In genomic region chr19:885536-886224, GRCh38 we compare ENCODE assay signal across 31 cellular contexts. TPM values are rescaled to one million over a fixed set of nuclear protein-coding genes. Genes with fewer than 3 reads are reported as not detected.
"Had no signal": no experiment of that assay in that cellular context is flagged by ENCODE, and none has a peak within 500 bp of the region (broad histone marks: within the 10 kb centered on the region; RNA-seq: fewer than 3 reads in every experiment).

No MANE protein-coding gene starts in this region.

- H3K4me3 ChIP-seq: esophagus muscularis mucosa, gastroesophageal sphincter, heart left ventricle, hepatocyte, neural progenitor cell, prostate gland, right atrium auricular region, skin epidermis, spleen, transverse colon had no signal

- H2AFZ ChIP-seq: hepatocyte, neural progenitor cell had no signal

- DNase-seq: cerebellar nuclear complex; effector memory CD4-positive, alpha-beta T cell; foreskin keratinocyte; heart left ventricle; kidney; mesendoderm; midbrain; naive thymus-derived CD4-positive, alpha-beta T cell; nucleus accumbens; spleen; stimulated activated CD4-positive, alpha-beta T cell treated with anti-CD3 and anti-CD28 coated beads, Interleukin-4, amount 100 ng/mL, for 4 hours; stimulated activated naive B cell treated with anti-CD40 and anti-IgM and Interleukin-4, amounts not matched to agents 10 μg/mL and 1 μg/mL and 100 μg/mL, for 72 hours; transverse colon had no signal

- H3K4me2 ChIP-seq: hepatocyte, neural progenitor cell had no signal

- FAIRE-seq: colon, endothelial cell of umbilical vein, kidney had no signal

- H3K36me3 ChIP-seq: neural progenitor cell had no signal

- H3K9ac ChIP-seq: neural progenitor cell had no signal

- H3K27me3 ChIP-seq: esophagus muscularis mucosa, foreskin keratinocyte, gastroesophageal sphincter, heart left ventricle, hepatocyte, neural progenitor cell, right atrium auricular region, spleen, transverse colon had no signal

- H3K9me3 ChIP-seq: esophagus muscularis mucosa, gastroesophageal sphincter, heart left ventricle, prostate gland, right atrium auricular region, spleen, transverse colon had no signal

- ATAC-seq: foreskin keratinocyte; gastroesophageal sphincter; heart left ventricle; left lobe of liver; naive thymus-derived CD4-positive, alpha-beta T cell; stimulated activated naive B cell treated with anti-CD40 and anti-IgM and Interleukin-4, amounts not matched to agents 10 μg/mL and 1 μg/mL and 100 μg/mL, for 72 hours had no signal

- H3K27ac ChIP-seq: esophagus muscularis mucosa, foreskin keratinocyte, gastroesophageal sphincter, heart left ventricle, hepatocyte, neural progenitor cell, prostate gland, right atrium auricular region, skin epidermis, spleen, transverse colon had no signal

- H3K4me1 ChIP-seq: heart left ventricle, neural progenitor cell, prostate gland, right atrium auricular region, transverse colon had no signal

RNA-seq across cellular contexts. Expression of gene RNU6-9, which starts 7.6 kb away (rescaled TPM):
- total RNA-seq: endothelial cell of umbilical vein; epithelial cell of proximal tubule; esophagus muscularis mucosa; fibroblast of lung; foreskin keratinocyte; gastroesophageal sphincter; heart left ventricle; hepatocyte; kidney; left lobe of liver; lower leg skin; lung microvascular endothelial cell; mucosa of gallbladder; naive thymus-derived CD4-positive, alpha-beta T cell; osteocyte; prostate gland; right atrium auricular region; spleen; transverse colon; urinary bladder had no signal
- polyA plus RNA-seq: endothelial cell of umbilical vein; fibroblast of lung; foreskin keratinocyte; heart left ventricle; hepatocyte; naive thymus-derived CD4-positive, alpha-beta T cell; spleen; thymus; urinary bladder had no signal

RNA-seq across cellular contexts. Expression of gene KISS1R, which starts 31.5 kb away (rescaled TPM):
- total RNA-seq: endothelial cell of umbilical vein, esophagus muscularis mucosa, fibroblast of lung, foreskin keratinocyte, gastroesophageal sphincter, heart left ventricle, left lobe of liver, lung microvascular endothelial cell, prostate gland, right atrium auricular region, transverse colon, urinary bladder had no signal
- polyA plus RNA-seq: endothelial cell of umbilical vein, fibroblast of lung, foreskin keratinocyte, heart left ventricle had no signal
